ENCODE assay signal across 14 cellular contexts in genomic region chr7:155166108-155166507, GRCh38.
A peak's percentile ranks its signal among the peaks of the same experiment; 100 is the strongest.
DNase-seq lines count a peak whose midpoint lies in the region; TF ChIP-seq lines count a peak whose summit lies in the region.
"Had no signal": no experiment of that assay in that cellular context is flagged by ENCODE, and none has a peak within 500 bp of the region (broad histone marks: within the 10 kb centered on the region; RNA-seq: fewer than 3 reads in every experiment).

No MANE protein-coding gene starts in this region.

- no peaks in the 10 kb centered on the region for H3K36me3 ChIP-seq in brain microvascular endothelial cell (replicated peaks)

- TF ChIP-seq CTCF in brain microvascular endothelial cell (IDR thresholded peaks at IDR 0.05; ENCODE audit: low read depth, low read length, missing control alignments) (no peak), osteocyte (IDR thresholded peaks at IDR 0.05) (no peak), mesothelial cell of epicardium (IDR thresholded peaks at IDR 0.05; ENCODE audit: unreplicated experiment) (no peak)

- DNase-seq in ELF-1 (ENCODE audit: low read depth, low spot score) (peak; percentile 3), NCI-H2171 (lab: John Stamatoyannopoulos, UW) (peak; percentile 69), brain microvascular endothelial cell (no peak), osteocyte (ENCODE audit: extremely low spot score, unreplicated experiment) (peak; percentile 84), mesothelial cell of epicardium (ENCODE audit: low spot score in 2 of 2, unreplicated experiment in 2 of 2) (no peak), CD1c-positive myeloid dendritic cell (ENCODE audit: extremely low spot score) (no peak), GOT3 (lab: John Stamatoyannopoulos, UW) (no peak)
- DNase-seq: activated CD4-positive, alpha-beta T cell treated with anti-CD3 and anti-CD28 coated beads for 36 hours; aorta; dermis blood vessel endothelial cell; GDM1 had no signal

- no peak overlapping the region for H3K27ac Mint-ChIP-seq in osteocyte (ENCODE audit: unreplicated experiment)
- H3K27ac Mint-ChIP-seq in mesothelial cell of epicardium: no peak overlapping the region
- H3K27ac Mint-ChIP-seq: activated CD4-positive, alpha-beta T cell treated with anti-CD3 and anti-CD28 coated beads for 36 hours; activated T-cell treated with anti-CD3 and anti-CD28 coated beads, Interleukin-2, amount 50 U/mL, for 72 hours; type B pancreatic cell had no signal

- H3K27me3 Mint-ChIP-seq in osteocyte (ENCODE audit: unreplicated experiment): peaks cover 15% of the 10 kb centered on the region
- peaks cover 38% of the 10 kb centered on the region for H3K27me3 Mint-ChIP-seq in mesothelial cell of epicardium (ENCODE audit: low read depth)

- peak overlapping the region; percentile 32 for H3K27ac ChIP-seq in brain microvascular endothelial cell

- H3K27me3 ChIP-seq in brain microvascular endothelial cell (replicated peaks): peaks cover 4% of the 10 kb centered on the region

- H3K9me3 Mint-ChIP-seq in osteocyte (ENCODE audit: unreplicated experiment) (no peaks in the 10 kb centered on the region), mesothelial cell of epicardium (no peaks in the 10 kb centered on the region)
- H3K9me3 Mint-ChIP-seq: activated T-cell treated with anti-CD3 and anti-CD28 coated beads, Interleukin-2, amount 50 U/mL, for 72 hours; type B pancreatic cell had no signal

- in situ Hi-C loops in brain microvascular endothelial cell (cut with HindIII; ENCODE audit: low pct_ligation_motif_present, low sequenced_read_pairs): no loop called here

- H3K36me3 Mint-ChIP-seq in osteocyte (ENCODE audit: unreplicated experiment) (no peaks in the 10 kb centered on the region), mesothelial cell of epicardium (no peaks in the 10 kb centered on the region)
- H3K36me3 Mint-ChIP-seq: CD4-positive, CD25-positive, alpha-beta regulatory T cell; type B pancreatic cell had no signal

- H3K4me1 Mint-ChIP-seq in osteocyte (ENCODE audit: unreplicated experiment) (peaks cover 2% of the 10 kb centered on the region), mesothelial cell of epicardium (peaks cover 7% of the 10 kb centered on the region)
- H3K4me1 Mint-ChIP-seq: activated CD4-positive, alpha-beta T cell treated with anti-CD3 and anti-CD28 coated beads for 36 hours; CD4-positive, CD25-positive, alpha-beta regulatory T cell had no signal

- no peak overlapping the region for H3K4me3 ChIP-seq in brain microvascular endothelial cell (ENCODE audit: low read depth, low read length)

- H3K4me3 Mint-ChIP-seq in osteocyte (ENCODE audit: unreplicated experiment) (no peak overlapping the region), mesothelial cell of epicardium (no peak overlapping the region)
- H3K4me3 Mint-ChIP-seq: activated CD4-positive, alpha-beta T cell treated with anti-CD3 and anti-CD28 coated beads for 36 hours; activated T-cell treated with anti-CD3 and anti-CD28 coated beads, Interleukin-2, amount 50 U/mL, for 72 hours; CD4-positive, CD25-positive, alpha-beta regulatory T cell; type B pancreatic cell had no signal

Comparison
In these comparisons a context has a peak if more than half of its experiments do, and no peak if none do; other contexts are left out.
1. DNase-seq: peak in ELF-1 (single experiment), NCI-H2171 (single experiment) and osteocyte (single experiment); none in brain microvascular endothelial cell (single experiment), mesothelial cell of epicardium (0 of 2), CD1c-positive myeloid dendritic cell (single experiment) and GOT3 (single experiment).